In genomic region chr10:128210215-128211063, GRCh38 we compare ENCODE assay signal across 8 cellular contexts.
A peak's percentile ranks its signal among the peaks of the same experiment; 100 is the strongest.
DNase-seq lines count a peak whose midpoint lies in the region; ATAC-seq and TF ChIP-seq lines count a peak whose summit lies in the region.

No MANE protein-coding gene starts in this region.

- H3K27me3 Mint-ChIP-seq in activated T-cell treated with anti-CD3 and anti-CD28 coated beads, Interleukin-2, amount 50 U/mL, for 72 hours (ENCODE audit: low read depth) = no peaks in the 10 kb centered on the region
- H3K27me3 Mint-ChIP-seq in nephron progenitor cell (ENCODE audit: low read depth, poor library complexity) = peaks cover 55% of the 10 kb centered on the region
- H3K27me3 Mint-ChIP-seq in stimulated activated naive CD8-positive, alpha-beta T cell treated with anti-CD3 and anti-CD28 coated beads, Interleukin-15, amount 100 ng/mL, for 72 hours = no peaks in the 10 kb centered on the region

- peak overlapping the region; percentile 76 to 80 for H3K4me3 Mint-ChIP-seq in activated T-cell treated with anti-CD3 and anti-CD28 coated beads, Interleukin-2, amount 50 U/mL, for 72 hours
- H3K4me3 Mint-ChIP-seq in nephron progenitor cell = peak overlapping the region; percentile 56
- H3K4me3 Mint-ChIP-seq in stimulated activated naive CD8-positive, alpha-beta T cell treated with anti-CD3 and anti-CD28 coated beads, Interleukin-15, amount 100 ng/mL, for 72 hours = peak overlapping the region; percentile 75 to 79

- H3K4me1 Mint-ChIP-seq in activated T-cell treated with anti-CD3 and anti-CD28 coated beads, Interleukin-2, amount 50 U/mL, for 72 hours (ENCODE audit: low read depth) = peaks cover 14% of the 10 kb centered on the region
- H3K4me1 Mint-ChIP-seq in nephron progenitor cell = peaks cover 13% of the 10 kb centered on the region
- H3K4me1 Mint-ChIP-seq in stimulated activated naive CD8-positive, alpha-beta T cell treated with anti-CD3 and anti-CD28 coated beads, Interleukin-15, amount 100 ng/mL, for 72 hours = peaks cover 18% of the 10 kb centered on the region

- peak overlapping the region; percentile 24 for H3K27ac Mint-ChIP-seq in activated T-cell treated with anti-CD3 and anti-CD28 coated beads, Interleukin-2, amount 50 U/mL, for 72 hours
- H3K27ac Mint-ChIP-seq in nephron progenitor cell = no peak overlapping the region
- H3K27ac Mint-ChIP-seq in stimulated activated naive CD8-positive, alpha-beta T cell treated with anti-CD3 and anti-CD28 coated beads, Interleukin-15, amount 100 ng/mL, for 72 hours = peak overlapping the region in 1 of 2 donors; percentile 72

- no peaks in the 10 kb centered on the region for H3K9me3 Mint-ChIP-seq in activated T-cell treated with anti-CD3 and anti-CD28 coated beads, Interleukin-2, amount 50 U/mL, for 72 hours
- no peaks in the 10 kb centered on the region for H3K9me3 Mint-ChIP-seq in nephron progenitor cell
- no peaks in the 10 kb centered on the region for H3K9me3 Mint-ChIP-seq in stimulated activated naive CD8-positive, alpha-beta T cell treated with anti-CD3 and anti-CD28 coated beads, Interleukin-15, amount 100 ng/mL, for 72 hours

- peak; percentile 4 for DNase-seq in MV-4-11 (lab: John Stamatoyannopoulos, UW)
- peak; percentile 77 to 88 for DNase-seq in activated T-cell treated with anti-CD3 and anti-CD28 coated beads, Interleukin-2, amount 50 U/mL, for 72 hours
- peak; percentile 39 for DNase-seq in fibroblast of pulmonary artery (ENCODE audit: low read depth)
- peak; percentile 83 for DNase-seq in nephron progenitor cell
- peak; percentile 70 to 81 for DNase-seq in stimulated activated naive CD8-positive, alpha-beta T cell treated with anti-CD3 and anti-CD28 coated beads, Interleukin-15, amount 100 ng/mL, for 72 hours
- no peak for DNase-seq in NCI-H1417 treated with DMSO at 0.1 percent for 48 hours (lab: John Stamatoyannopoulos, UW)

- H3K36me3 Mint-ChIP-seq in activated T-cell treated with anti-CD3 and anti-CD28 coated beads, Interleukin-2, amount 50 U/mL, for 72 hours (ENCODE audit: insufficient read depth in 2 of 2) = no peaks in the 10 kb centered on the region
- no peaks in the 10 kb centered on the region for H3K36me3 Mint-ChIP-seq in nephron progenitor cell (ENCODE audit: low read depth)

- peak; percentile 48 for ATAC-seq in GM21367 (IDR thresholded peaks at IDR 0.05; ENCODE audit: unreplicated experiment)
- ATAC-seq in activated T-cell treated with anti-CD3 and anti-CD28 coated beads, Interleukin-2, amount 50 U/mL, for 72 hours (replicated peaks in 1 of 2) = peak; percentile 74 to 76
- peak; percentile 69 for ATAC-seq in stimulated activated naive CD8-positive, alpha-beta T cell treated with anti-CD3 and anti-CD28 coated beads, Interleukin-15, amount 100 ng/mL, for 72 hours

- H3K27ac ChIP-seq in C4-2B = peak overlapping the region; percentile 11; the same call in 1 of the 2 replicates

- TF ChIP-seq CTCF in C4-2B (conservative IDR thresholded peaks at IDR 0.05) (peak; percentile 95), fibroblast of pulmonary artery (IDR thresholded peaks at IDR 0.05; ENCODE audit: low read length, missing control alignments) (peak; percentile 51), nephron progenitor cell (IDR thresholded peaks at IDR 0.05) (peak; percentile 74)

- H3K4me3 ChIP-seq in fibroblast of pulmonary artery (replicated peaks; ENCODE audit: low read depth, low read length) = peak overlapping the region; percentile 50
